Comparison of ENCODE assay signal across 25 cellular contexts in the genomic region with DNA sequence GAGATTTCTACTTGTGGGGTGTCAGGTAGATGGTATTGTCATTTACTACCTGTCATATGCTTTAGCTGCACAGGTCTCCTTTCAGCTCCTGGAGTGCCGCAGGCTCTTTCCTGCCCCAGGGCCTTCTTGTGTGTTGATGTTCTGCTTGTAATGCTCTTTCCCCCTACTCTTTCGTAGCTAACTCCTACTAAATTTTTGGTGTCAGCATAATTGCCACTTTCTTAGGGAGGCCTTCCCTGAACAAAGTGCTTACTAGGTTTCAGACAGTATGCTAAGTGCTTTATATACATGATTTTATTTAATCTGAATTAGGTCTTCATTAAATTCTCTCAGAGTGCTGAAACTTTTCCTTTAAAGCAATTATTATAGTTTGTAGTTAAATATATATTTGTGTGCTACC. TPM values are rescaled to one million over a fixed set of nuclear protein-coding genes. Genes with fewer than 3 reads are reported as not detected.
DNase-seq lines count a peak whose midpoint lies in the region; ATAC-seq, FAIRE-seq and TF ChIP-seq lines count a peak whose summit lies in the region.
"Had no signal": no experiment of that assay in that cellular context is flagged by ENCODE, and none has a peak within 500 bp of the region (broad histone marks: within the 10 kb centered on the region; RNA-seq: fewer than 3 reads in every experiment).

No MANE protein-coding gene starts in this region.

- H2AFZ ChIP-seq in HepG2 (ENCODE audit: low read length) (no peak overlapping the region), IMR-90 (replicated peaks; ENCODE audit: low read length, poor library complexity) (no peak overlapping the region), K562 (ENCODE audit: low read depth, low read length) (no peak overlapping the region)

- intact Hi-C loops in HepG2 (cut with micrococcal nuclease; ENCODE audit: unreplicated experiment) (no loop called here), right lobe of liver (cut with DNase I) (no loop called here), IMR-90 (cut with micrococcal nuclease) (no loop called here), K562 (cut with micrococcal nuclease) (no loop called here)

- H4K91ac ChIP-seq in IMR-90 (ENCODE audit: insufficient read depth, low read depth, low read length): no peak overlapping the region

- dilution Hi-C loops in IMR-90 (cut with HindIII; ENCODE audit: low sequenced_read_pairs, unreplicated experiment): loop anchor here (25.0 kb wide), 1 partner anchor 98 kb away; no protein-coding TSS in a partner anchor

- H3K9ac ChIP-seq in HepG2 (ENCODE audit: insufficient read depth, low read depth, low read length): no peak overlapping the region
- H3K9ac ChIP-seq in IMR-90 (ENCODE audit: low read depth, low read length): no peak overlapping the region
- H3K9ac ChIP-seq in K562 (ENCODE audit: insufficient read depth in 1 of 2, low read depth in 2 of 2, low read length in 2 of 2): no peak overlapping the region
- H3K9ac ChIP-seq: BLaER1 treated with 17β-estradiol and CSF1 and Interleukin-3, amounts not matched to agents 10 nM and 100 nM had no signal

- H3K4me2 ChIP-seq in HepG2 (ENCODE audit: low read depth, low read length): no peak overlapping the region
- no peak overlapping the region for H3K4me2 ChIP-seq in IMR-90 (ENCODE audit: low read depth, low read length)
- no peak overlapping the region for H3K4me2 ChIP-seq in K562 (ENCODE audit: insufficient read depth, low read length)

- no peak overlapping the region for H2AK9ac ChIP-seq in IMR-90 (replicated peaks; ENCODE audit: low read depth, low read length, poor library complexity)

- no peak overlapping the region for H2BK15ac ChIP-seq in IMR-90 (ENCODE audit: low read depth, low read length)

- H2BK5ac ChIP-seq in IMR-90 (ENCODE audit: low read depth, low read length, poor library complexity, severe bottlenecking): no peak overlapping the region

- H2BK20ac ChIP-seq in IMR-90 (ENCODE audit: low read depth, low read length): no peak overlapping the region

- DNase-seq in HepG2 (ENCODE audit: low spot score) (no peak), right lobe of liver (no peak), IMR-90 (no peak), K562 (ENCODE audit: extremely low read depth in 1 of 4, low spot score in 3 of 4) (no peak), AG08395 (ENCODE audit: low spot score) (no peak), NCI-H187 treated with DMSO at 0.1 percent for 48 hours (lab: John Stamatoyannopoulos, UW) (no peak)
- DNase-seq: ACHN; AML-193; CD4-positive, alpha-beta T cell; CD8-positive, alpha-beta memory T cell; COR-L47; DMS 273 treated with DMSO at 0.1 percent for 48 hours; DMS153; DMS53; DMS79; DND-41; EL; GDM1 had no signal

- H3K9me1 ChIP-seq in IMR-90 (ENCODE audit: insufficient read depth, low read length): 0 out of 2 replicates have a peak, but pooled peaks cover 5% of the 10 kb centered on the region
- H3K9me1 ChIP-seq in K562 (ENCODE audit: control insufficient read depth, insufficient read depth, low read length): no peaks in the 10 kb centered on the region

- no peaks in the 10 kb centered on the region for H4K20me1 ChIP-seq in HepG2 (ENCODE audit: insufficient read depth, low read length)
- H4K20me1 ChIP-seq in IMR-90 (ENCODE audit: insufficient read depth, low read length): no peaks in the 10 kb centered on the region
- no peaks in the 10 kb centered on the region for H4K20me1 ChIP-seq in K562 (replicated peaks; ENCODE audit: control insufficient read depth, insufficient read depth, low read length)
- H4K20me1 ChIP-seq: BLaER1 treated with 17β-estradiol and CSF1 and Interleukin-3, amounts not matched to agents 10 nM and 100 nM had no signal

- POLR2A ChIA-PET in HepG2 (lab: Yijun Ruan, JAX): no interaction called here
- POLR2A ChIA-PET in IMR-90 (lab: Charles Lee; ENCODE audit: unreplicated experiment): no interaction called here
- POLR2A ChIA-PET in K562 (lab: Yijun Ruan, JAX): interaction anchor here (0.6 kb wide), 1 partner anchor 43 kb away, joined by 3 read pairs; no protein-coding TSS in a partner anchor

- H2BK120ac ChIP-seq in IMR-90 (ENCODE audit: low read depth, low read length): no peak overlapping the region

- TF ChIP-seq RAD21 in HepG2 (CRISPR knock-in tag; IDR thresholded peaks at IDR 0.05) (no peak), IMR-90 (IDR thresholded peaks at IDR 0.05; ENCODE audit: low read length) (no peak), K562 (CRISPR knock-in tag; conservative IDR thresholded peaks at IDR 0.05 in 1 of 2, IDR thresholded peaks at IDR 0.05 in 1 of 2) (no peak)

- TF ChIP-seq POLR2A in HepG2 (IDR thresholded peaks at IDR 0.05; ENCODE audit: insufficient read depth in 1 of 2, low read depth in 2 of 2, low read length in 2 of 2) (no peak), right lobe of liver (IDR thresholded peaks at IDR 0.05) (no peak), IMR-90 (IDR thresholded peaks at IDR 0.05; ENCODE audit: low read depth, low read length) (no peak), K562 (conservative IDR thresholded peaks at IDR 0.05) (no peak)

- peaks cover 0 to under 1% of the 10 kb centered on the region in 2 experiments; a peak in 1 of 4 replicates for H3K79me1 ChIP-seq in IMR-90 (ENCODE audit: low read depth in 1 of 2, low read length in 2 of 2)

- no peaks in the 10 kb centered on the region for H3K9me3 ChIP-seq in HepG2 (ENCODE audit: low read length)
- H3K9me3 ChIP-seq in right lobe of liver: no peaks in the 10 kb centered on the region
- H3K9me3 ChIP-seq in IMR-90 (ENCODE audit: control insufficient read depth, insufficient read depth, low read length): no peaks in the 10 kb centered on the region
- no peaks in the 10 kb centered on the region for H3K9me3 ChIP-seq in K562 (replicated peaks; ENCODE audit: control insufficient read depth, insufficient read depth, low read depth, low read length)

- H3K27ac ChIP-seq in HepG2 (ENCODE audit: extremely low read length, insufficient read depth, low read length) (no peak overlapping the region), right lobe of liver (no peak overlapping the region), IMR-90 (ENCODE audit: insufficient read depth, low read length) (no peak overlapping the region), K562 (ENCODE audit: extremely low read depth, low read depth, low read length) (no peak overlapping the region)
- H3K27ac ChIP-seq: 22Rv1; BLaER1 treated with 17β-estradiol and CSF1 and Interleukin-3, amounts not matched to agents 10 nM and 100 nM; C4-2B had no signal

- WGBS in HepG2 (ENCODE audit: low lambda C conversion rate): 48% methylated on average over 2 of the region's 2 CpGs
- 71% methylated on average over 2 of the region's 2 CpGs for WGBS in right lobe of liver (ENCODE audit: insufficient coverage, low coverage, low lambda C conversion rate, missing lambda C conversion rate)
- no CpG with 5 or more reads among the region's 2 CpGs for WGBS in IMR-90 (ENCODE audit: extremely low coverage in 2 of 2, insufficient read length in 1 of 2), 2 experiments
- WGBS in K562 (ENCODE audit: insufficient coverage, low coverage, missing lambda C conversion rate): 64% methylated on average over 2 of the region's 2 CpGs

- H3K4me3 ChIP-seq in HepG2 (replicated peaks in 1 of 3; ENCODE audit: insufficient read depth in 1 of 3, low read depth in 2 of 3, low read length in 3 of 3) (no peak overlapping the region), right lobe of liver (no peak overlapping the region), IMR-90 (ENCODE audit: insufficient read depth, low read depth, low read length) (no peak overlapping the region), K562 (no peak overlapping the region)
- H3K4me3 ChIP-seq: BLaER1 treated with 17β-estradiol and CSF1 and Interleukin-3, amounts not matched to agents 10 nM and 100 nM; GM12878 had no signal

- H4K8ac ChIP-seq in IMR-90 (ENCODE audit: low read depth in 2 of 2, low read length in 2 of 2): no peak overlapping the region

- H3K14ac ChIP-seq in IMR-90 (replicated peaks; ENCODE audit: low read depth, low read length): no peak overlapping the region

- no peak overlapping the region for H2AK5ac ChIP-seq in IMR-90 (ENCODE audit: low read depth, low read length)

- H3K56ac ChIP-seq in IMR-90 (ENCODE audit: extremely low read depth, insufficient read depth, low read length): no peak overlapping the region

- TF ChIP-seq EP300 in HepG2 (IDR thresholded peaks at IDR 0.05; ENCODE audit: low read depth in 2 of 2, low read length in 2 of 2): no peak
- no peak for TF ChIP-seq EP300 in HepG2 (CRISPR knock-in tag; IDR thresholded peaks at IDR 0.05; ENCODE audit: borderline replicate concordance)
- no peak for TF ChIP-seq EP300 in K562 (IDR thresholded peaks at IDR 0.05; ENCODE audit: low read length)

- H4K5ac ChIP-seq in IMR-90 (ENCODE audit: low read depth, low read length): no peak overlapping the region

- H3K4ac ChIP-seq in IMR-90 (ENCODE audit: low read depth, low read length): no peak overlapping the region

- H3K79me2 ChIP-seq in HepG2 (ENCODE audit: insufficient read depth, low read length) (no peaks in the 10 kb centered on the region), K562 (ENCODE audit: control insufficient read depth, insufficient read depth, low read length) (peaks cover 2% of the 10 kb centered on the region)

- no peaks in the 10 kb centered on the region for H3K36me3 ChIP-seq in HepG2 (replicated peaks in 1 of 2; ENCODE audit: control insufficient read depth in 1 of 2, insufficient read depth in 2 of 2, low read length in 2 of 2)
- H3K36me3 ChIP-seq in right lobe of liver: no peaks in the 10 kb centered on the region
- no peaks in the 10 kb centered on the region for H3K36me3 ChIP-seq in IMR-90 (ENCODE audit: control insufficient read depth, insufficient read depth, low read length)
- H3K36me3 ChIP-seq in K562 (ENCODE audit: control insufficient read depth, insufficient read depth, low read length): no peaks in the 10 kb centered on the region

- H3K4me1 ChIP-seq in HepG2 (ENCODE audit: insufficient read depth, low read length): peaks cover 10% of the 10 kb centered on the region; the same call in 1 of the 2 replicates
- H3K4me1 ChIP-seq in right lobe of liver: peaks cover 0 to 8% (median 3%) of the 10 kb centered on the region in 4 donors
- H3K4me1 ChIP-seq in IMR-90 (ENCODE audit: control insufficient read depth, insufficient read depth, low read length): no peaks in the 10 kb centered on the region
- H3K4me1 ChIP-seq in K562 (replicated peaks in 1 of 2; ENCODE audit: control insufficient read depth in 2 of 2, insufficient read depth in 2 of 2, low read length in 2 of 2): peaks cover 0 to 15% of the 10 kb centered on the region in 2 experiments; a peak in 3 of 5 replicates

- H3K27me3 ChIP-seq in HepG2 (ENCODE audit: control insufficient read depth in 1 of 2, insufficient read depth in 2 of 2, low read length in 2 of 2) (no peaks in the 10 kb centered on the region), right lobe of liver (no peaks in the 10 kb centered on the region), IMR-90 (ENCODE audit: control insufficient read depth, insufficient read depth, low read length) (peaks cover 3% of the 10 kb centered on the region), K562 (ENCODE audit: control insufficient read depth in 2 of 2, insufficient read depth in 2 of 2, low read length in 2 of 2) (no peaks in the 10 kb centered on the region)
- H3K27me3 ChIP-seq: BLaER1 treated with 17β-estradiol and CSF1 and Interleukin-3, amounts not matched to agents 10 nM and 100 nM had no signal

- in situ Hi-C loops in HepG2 (cut with HindIII; ENCODE audit: extremely low pct_ligation_motif_present, low pct_unique_long_range_greater_than_20kb): no loop called here
- in situ Hi-C loops in IMR-90 (cut with MboI; ENCODE audit: low sequenced_read_pairs): no loop called here
- in situ Hi-C loops in K562 (cut with MboI): loop anchor here (10.0 kb wide), 1 partner anchor 1799 kb away; no protein-coding TSS in a partner anchor

- no peak overlapping the region for H3K23ac ChIP-seq in IMR-90 (ENCODE audit: low read depth, low read length)

- CTCF ChIA-PET in HepG2 (lab: Yijun Ruan, JAX; ENCODE audit: low intra/inter-chr PET ratio, low total read pairs) (no interaction called here), IMR-90 (lab: Yijun Ruan, JAX) (no interaction called here), K562 (lab: Yijun Ruan, JAX; ENCODE audit: low intra/inter-chr PET ratio) (no interaction called here)

- no TSS peak for BruUV-seq in HepG2 (replicated peaks; lab: Mats Ljungman, UMichigan)
- BruUV-seq in IMR-90 (replicated peaks; lab: Mats Ljungman, UMichigan): no TSS peak
- no TSS peak for BruUV-seq in K562 (replicated peaks; lab: Mats Ljungman, UMichigan)

- FAIRE-seq in HepG2 (lab: Jason Lieb, UNC) (no peak), K562 (lab: Jason Lieb, UNC) (no peak)
- FAIRE-seq: GM12878, GM12892, GM18507 had no signal

- ATAC-seq in HepG2 (no peak), right lobe of liver (no peak), IMR-90 (ENCODE audit: low read depth) (no peak), K562 (no peak)
- ATAC-seq: GM12878 had no signal

- H3K18ac ChIP-seq in IMR-90 (ENCODE audit: low read depth, low read length): no peak overlapping the region

- TF ChIP-seq CTCF in HepG2 (CRISPR knock-in tag; IDR thresholded peaks at IDR 0.05): no peak
- TF ChIP-seq CTCF in right lobe of liver (IDR thresholded peaks at IDR 0.05): no peak
- TF ChIP-seq CTCF in IMR-90 (conservative IDR thresholded peaks at IDR 0.05; ENCODE audit: low read depth, low read length): no peak
- no peak for TF ChIP-seq CTCF in K562 (IDR thresholded peaks at IDR 0.05 in 2 of 3, conservative IDR thresholded peaks at IDR 0.05 in 1 of 3; ENCODE audit: insufficient read depth in 2 of 3, low read depth in 1 of 3, low read length in 3 of 3)

RNA-seq across cellular contexts. Expression of gene THEM4, which starts 4.8 kb away (rescaled TPM):
- total RNA-seq in HepG2 (2016; rRNA removed; fragmentation: Illumina TruSeq; extraction: Trizol): 10.9 and 12.8 TPM in 2 replicates
- 11.8 and 13.1 TPM in 2 replicates for total RNA-seq in HepG2 (2016; cell fraction: cytosol; rRNA removed; fragmentation: Illumina TruSeq; extraction: Trizol; ENCODE audit: low read depth)
- 10.3 and 12.6 TPM in 2 replicates for total RNA-seq in HepG2 (2016; cell fraction: insoluble cytoplasmic fraction; rRNA removed; fragmentation: Illumina TruSeq; extraction: Trizol)
- total RNA-seq in HepG2 (2016; cell fraction: membrane; rRNA removed; fragmentation: Illumina TruSeq; extraction: Trizol): 18.4 TPM in 2 replicates
- 4.8 and 7.4 TPM in 2 replicates for total RNA-seq in HepG2 (2016; cell fraction: nucleus; rRNA removed; fragmentation: Illumina TruSeq; extraction: Trizol)
- 11.2 and 13.9 TPM in 2 replicates for polyA plus RNA-seq in HepG2 (2011; rRNA removed)
- polyA plus RNA-seq in HepG2 (2011; cell fraction: cytosol; rRNA removed): 6.1 and 9.4 TPM in 2 replicates
- polyA plus RNA-seq in HepG2 (2011; cell fraction: nucleus; rRNA removed): 5.0 and 8.6 TPM in 2 replicates
- 7.4 and 9.5 TPM in 2 replicates for polyA plus RNA-seq in HepG2 (2012)
- polyA plus RNA-seq in HepG2 (2016; cell fraction: cytosol; fragmentation: Illumina TruSeq; extraction: Trizol; ENCODE audit: low read depth): 17.6 and 24.8 TPM in 2 replicates
- 15.4 and 16.4 TPM in 2 replicates for polyA plus RNA-seq in HepG2 (2016; cell fraction: insoluble cytoplasmic fraction; fragmentation: Illumina TruSeq; extraction: Trizol; ENCODE audit: low read depth)
- 18.9 and 19.1 TPM in 2 replicates for polyA plus RNA-seq in HepG2 (2016; cell fraction: membrane; fragmentation: Illumina TruSeq; extraction: Trizol; ENCODE audit: low read depth)
- 14.0 and 15.0 TPM in 2 replicates for polyA plus RNA-seq in HepG2 (2016; cell fraction: nucleus; fragmentation: Illumina TruSeq; extraction: Trizol; ENCODE audit: insufficient read depth, low read depth)
- 4.5 and 24.8 TPM in 2 replicates for polyA minus RNA-seq in HepG2 (2011; rRNA and poly(A)+ RNA removed; ENCODE audit: low replicate concordance)
- polyA minus RNA-seq in HepG2 (2011; cell fraction: cytosol; rRNA and poly(A)+ RNA removed): 3.4 and 4.2 TPM in 2 replicates
- 11.7 and 12.8 TPM in 2 replicates for polyA minus RNA-seq in HepG2 (2011; cell fraction: nucleus; rRNA and poly(A)+ RNA removed)
- 10 to 100 TPM in 2 of 6 experiments, 1 to 10 TPM in 4; 8.5 to 19.1 (median 9.2) TPM for total RNA-seq in right lobe of liver
- total RNA-seq in IMR-90 (2012; rRNA removed): 7.3 and 8.3 TPM in 2 replicates
- 12.2 and 15.7 TPM in 2 replicates for polyA plus RNA-seq in IMR-90 (2012; rRNA removed)
- 5.9 and 6.6 TPM in 2 replicates for polyA plus RNA-seq in IMR-90 (2012; cell fraction: cytosol; rRNA removed)
- polyA plus RNA-seq in IMR-90 (2012; cell fraction: nucleus; rRNA removed; ENCODE audit: low replicate concordance): 4.0 and 16.7 TPM in 2 replicates
- total RNA-seq in K562 (2011; cell fraction: chromatin; rRNA removed; ENCODE audit: low replicate concordance): 53.2 and 120 TPM in 2 replicates
- total RNA-seq in K562 (2011; cell fraction: nucleolus; rRNA removed): 23.0 and 26.2 TPM in 2 replicates
- 66.9 and 102 TPM in 2 replicates for total RNA-seq in K562 (2011; cell fraction: nucleoplasm; rRNA removed)
- 24.5 and 25.2 TPM in 2 replicates for total RNA-seq in K562 (2014; rRNA removed)
- 35.3 and 41.1 TPM in 2 replicates for total RNA-seq in K562 (2014; rRNA removed; fragmentation: Illumina TruSeq; extraction: Trizol)
- total RNA-seq in K562 (2015; rRNA removed; fragmentation: Illumina TruSeq; extraction: Trizol): 39.3 and 39.7 TPM in 2 replicates
- 25.5 and 27.4 TPM in 2 replicates for total RNA-seq in K562 (2021)
- polyA plus RNA-seq in K562 (2011; rRNA removed): 51.3 and 71.9 TPM in 2 replicates
- polyA plus RNA-seq in K562 (2011; cell fraction: cytosol; rRNA removed): 24.2 and 40.1 TPM in 2 replicates
- polyA plus RNA-seq in K562 (2011; cell fraction: nucleus; rRNA removed): 43.7 and 48.1 TPM in 2 replicates
- 30.8 and 33.7 TPM in 2 replicates for polyA plus RNA-seq in K562 (2012)
- 45.7 and 48.3 TPM in 2 replicates for polyA plus RNA-seq in K562 (2014; fragmentation: Illumina TruSeq; extraction: Trizol)
- 10 to 100 TPM in 1 of 2 experiments, 1 to 10 TPM in 1; 8.6 to 12.5 TPM for polyA plus RNA-seq in K562 (2014; fragmentation: Nextera tagmentation; extraction: Ambion mirVana)
- 46.1 and 48.7 TPM in 2 replicates for polyA plus RNA-seq in K562 (2014; rRNA removed)
- polyA minus RNA-seq in K562 (2011; rRNA and poly(A)+ RNA removed): 45.0 and 48.8 TPM in 2 replicates
- polyA minus RNA-seq in K562 (2011; cell fraction: cytosol; rRNA and poly(A)+ RNA removed): 16.4 and 20.0 TPM in 2 replicates
- polyA minus RNA-seq in K562 (2011; cell fraction: nucleus; rRNA and poly(A)+ RNA removed): 20.3 and 21.3 TPM in 2 replicates
- total RNA-seq: G401 had no signal

Comparison
In these comparisons a context has a peak if more than half of its experiments do, and no peak if none do; other contexts are left out.
1. Of the 241 proteins assayed by ChIP-seq in both HepG2 and K562: peak only in HepG2: MAFK; only in K562: MAFG; in both: MAFF; in neither: 238.